Comparison of ENCODE assay signal across 1 cellular context in the genomic region with DNA sequence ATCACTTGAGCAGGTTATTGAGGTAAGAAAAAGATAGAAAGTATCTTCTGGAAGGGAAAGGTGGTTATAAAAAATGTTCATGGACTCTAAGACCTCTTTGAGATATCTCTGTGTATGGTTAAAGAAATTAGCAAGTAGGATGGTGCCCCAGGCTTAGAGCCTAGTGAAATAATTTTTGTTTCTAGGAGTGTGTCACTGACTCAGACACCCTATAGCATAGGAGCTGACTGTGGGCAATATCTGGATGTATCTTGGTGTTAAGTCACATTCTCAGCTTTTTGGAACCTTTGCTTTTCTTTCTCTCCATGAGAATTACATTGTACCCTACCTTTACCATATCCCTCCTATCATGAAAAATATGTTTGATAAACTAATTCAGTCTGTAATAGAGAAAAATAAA.
TF ChIP-seq lines count a peak whose summit lies in the region.

No MANE protein-coding gene starts in this region.

TF ChIP-seq in K562, 482 proteins besides CTCF, POLR2A, EP300 and RAD21:
- no peak for TF ChIP-seq CCNT2 (IDR thresholded peaks at IDR 0.05; ENCODE audit: borderline replicate concordance, extremely low read depth, insufficient read length, low read depth, low read length)
- TF ChIP-seq, protein P1, sequence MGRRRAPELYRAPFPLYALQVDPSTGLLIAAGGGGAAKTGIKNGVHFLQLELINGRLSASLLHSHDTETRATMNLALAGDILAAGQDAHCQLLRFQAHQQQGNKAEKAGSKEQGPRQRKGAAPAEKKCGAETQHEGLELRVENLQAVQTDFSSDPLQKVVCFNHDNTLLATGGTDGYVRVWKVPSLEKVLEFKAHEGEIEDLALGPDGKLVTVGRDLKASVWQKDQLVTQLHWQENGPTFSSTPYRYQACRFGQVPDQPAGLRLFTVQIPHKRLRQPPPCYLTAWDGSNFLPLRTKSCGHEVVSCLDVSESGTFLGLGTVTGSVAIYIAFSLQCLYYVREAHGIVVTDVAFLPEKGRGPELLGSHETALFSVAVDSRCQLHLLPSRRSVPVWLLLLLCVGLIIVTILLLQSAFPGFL (CRISPR knock-in tag; IDR thresholded peaks at IDR 0.05) = no peak
- TF ChIP-seq NFYB (IDR thresholded peaks at IDR 0.05; ENCODE audit: extremely low read depth, insufficient read length) = no peak
- TF ChIP-seq, protein P2, sequence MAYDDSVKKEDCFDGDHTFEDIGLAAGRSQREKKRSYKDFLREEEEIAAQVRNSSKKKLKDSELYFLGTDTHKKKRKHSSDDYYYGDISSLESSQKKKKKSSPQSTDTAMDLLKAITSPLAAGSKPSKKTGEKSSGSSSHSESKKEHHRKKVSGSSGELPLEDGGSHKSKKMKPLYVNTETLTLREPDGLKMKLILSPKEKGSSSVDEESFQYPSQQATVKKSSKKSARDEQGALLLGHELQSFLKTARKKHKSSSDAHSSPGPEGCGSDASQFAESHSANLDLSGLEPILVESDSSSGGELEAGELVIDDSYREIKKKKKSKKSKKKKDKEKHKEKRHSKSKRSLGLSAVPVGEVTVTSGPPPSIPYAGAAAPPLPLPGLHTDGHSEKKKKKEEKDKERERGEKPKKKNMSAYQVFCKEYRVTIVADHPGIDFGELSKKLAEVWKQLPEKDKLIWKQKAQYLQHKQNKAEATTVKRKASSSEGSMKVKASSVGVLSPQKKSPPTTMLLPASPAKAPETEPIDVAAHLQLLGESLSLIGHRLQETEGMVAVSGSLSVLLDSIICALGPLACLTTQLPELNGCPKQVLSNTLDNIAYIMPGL (CRISPR knock-in tag; IDR thresholded peaks at IDR 0.05) = no peak
- TF ChIP-seq ZNF263 (CRISPR knock-in tag; IDR thresholded peaks at IDR 0.05; ENCODE audit: borderline replicate concordance) = no peak
- TF ChIP-seq MCM7 (IDR thresholded peaks at IDR 0.05) = no peak
- no peak for TF ChIP-seq SMARCC2 (IDR thresholded peaks at IDR 0.05; ENCODE audit: low read depth)
- TF ChIP-seq XRCC3 (IDR thresholded peaks at IDR 0.05) = no peak
- no peak for TF ChIP-seq ZNF12 (CRISPR knock-in tag; IDR thresholded peaks at IDR 0.05)
- no peak for TF ChIP-seq GTF2E2 (tag; IDR thresholded peaks at IDR 0.05)
- TF ChIP-seq, protein P3, sequence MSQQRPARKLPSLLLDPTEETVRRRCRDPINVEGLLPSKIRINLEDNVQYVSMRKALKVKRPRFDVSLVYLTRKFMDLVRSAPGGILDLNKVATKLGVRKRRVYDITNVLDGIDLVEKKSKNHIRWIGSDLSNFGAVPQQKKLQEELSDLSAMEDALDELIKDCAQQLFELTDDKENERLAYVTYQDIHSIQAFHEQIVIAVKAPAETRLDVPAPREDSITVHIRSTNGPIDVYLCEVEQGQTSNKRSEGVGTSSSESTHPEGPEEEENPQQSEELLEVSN (IDR thresholded peaks at IDR 0.05; ENCODE audit: borderline replicate concordance in 1 of 2, extremely low read depth in 1 of 2, insufficient read depth in 1 of 2, insufficient read length in 1 of 2, low read depth in 1 of 2, low read length in 1 of 2, poor library complexity in 1 of 2, severe bottlenecking in 1 of 2) = no peak
- no peak for TF ChIP-seq ZNF197 (CRISPR knock-in tag; IDR thresholded peaks at IDR 0.05; ENCODE audit: low read depth)
- TF ChIP-seq CAMTA2 (CRISPR knock-in tag; conservative IDR thresholded peaks at IDR 0.05) = no peak
- no peak for TF ChIP-seq SP2 (IDR thresholded peaks at IDR 0.05; ENCODE audit: extremely low read depth, low read depth, low read length, poor library complexity, severe bottlenecking)
